Comparison of ENCODE assay signal across 12 cellular contexts in the genomic region with DNA sequence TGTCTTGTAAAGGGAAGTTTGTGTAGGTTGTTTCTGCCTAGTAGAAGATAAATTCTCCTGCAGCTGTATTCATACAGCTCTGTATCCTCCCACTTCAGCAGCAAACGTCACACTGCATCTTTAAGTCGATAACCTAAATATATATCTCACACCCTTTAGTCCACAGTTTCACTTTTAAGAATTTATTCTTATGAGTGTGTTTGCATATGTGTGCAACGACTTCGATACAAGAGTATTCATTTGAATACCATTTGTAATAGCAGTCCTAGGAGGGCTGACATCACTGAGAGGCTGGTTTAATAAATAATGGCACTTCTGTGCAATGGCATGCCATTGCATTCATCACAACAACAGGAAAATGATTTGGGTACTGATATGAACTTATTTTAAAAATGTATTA.
A peak's percentile ranks its signal among the peaks of the same experiment; 100 is the strongest.
DNase-seq lines count a peak whose midpoint lies in the region; ATAC-seq, FAIRE-seq and TF ChIP-seq lines count a peak whose summit lies in the region.
"Had no signal": no experiment of that assay in that cellular context is flagged by ENCODE, and none has a peak within 500 bp of the region (broad histone marks: within the 10 kb centered on the region; RNA-seq: fewer than 3 reads in every experiment).

No MANE protein-coding gene starts in this region.

- TF ChIP-seq RAD21 in GM12878 (IDR thresholded peaks at IDR 0.05; ENCODE audit: insufficient read depth, low read depth, low read length) = no peak

- H3K4me3 ChIP-seq in GM12878 = no peak overlapping the region
- H3K4me3 ChIP-seq in CD8-positive, alpha-beta memory T cell (ENCODE audit: low read length) = no peak overlapping the region

- no peak overlapping the region for H3K4me3 Mint-ChIP-seq in CD8-positive, alpha-beta memory T cell

- peaks cover 0 to 2% (median 0%) of the 10 kb centered on the region in 3 donors for H3K36me3 Mint-ChIP-seq in CD8-positive, alpha-beta memory T cell

- no peak overlapping the region for H3K9ac ChIP-seq in GM12878 (ENCODE audit: control insufficient read depth, insufficient read depth, low read length)
- H3K9ac ChIP-seq: KMS-11 had no signal

- H3K4me1 Mint-ChIP-seq in CD8-positive, alpha-beta memory T cell = peaks cover 5 to 9% (median 7%) of the 10 kb centered on the region in 3 donors

- TF ChIP-seq POLR2A in GM12878 (IDR thresholded peaks at IDR 0.05; ENCODE audit: low read depth, low read length) (no peak), H54 (IDR thresholded peaks at IDR 0.05; ENCODE audit: low read depth, low read length) (no peak)

- peak overlapping the region; percentile 5 for H3K4me2 ChIP-seq in GM12878 (ENCODE audit: control insufficient read depth, insufficient read depth)
- H3K4me2 ChIP-seq: KMS-11 had no signal

- ATAC-seq in GM18520 (IDR thresholded peaks at IDR 0.05; ENCODE audit: unreplicated experiment) (peak; percentile 92), GM21423 (IDR thresholded peaks at IDR 0.05; ENCODE audit: unreplicated experiment) (peak; percentile 52), HG03103 (IDR thresholded peaks at IDR 0.05; ENCODE audit: low read depth, unreplicated experiment) (peak; percentile 64), GM12878 (peak; percentile 73)
- ATAC-seq: effector memory CD8-positive, alpha-beta T cell had no signal

- POLR2A ChIA-PET in GM12878 (lab: Charles Lee) = interaction anchor here (0.6 to 1.5 kb wide), 5 partner anchors 13 to 401 kb away, joined by 3 to 7 read pairs (median 3); no protein-coding TSS in a partner anchor
- POLR2A ChIA-PET in CD8-positive, alpha-beta memory T cell (lab: Charles Lee) = no interaction called here

- DNase-seq in GM12878 (ENCODE audit: low read depth, low spot score) (peak; percentile 44), occipital lobe (lab: John Stamatoyannopoulos, UW) (no peak), H54 (ENCODE audit: insufficient read length, low spot score) (no peak), DMS153 (lab: John Stamatoyannopoulos, UW) (no peak)
- DNase-seq in CD8-positive, alpha-beta memory T cell = no peak
- DNase-seq: activated CD4-positive, alpha-beta T cell treated with anti-CD3 and anti-CD28 coated beads, Interleukin-2, amount 50 U/mL, for 1 hour; effector memory CD8-positive, alpha-beta T cell; NCI-H446 treated with DMSO at 0.1 percent for 48 hours had no signal

- SMC1A ChIA-PET in GM12878 (lab: Charles Lee; ENCODE audit: uncharacterized antibody, unreplicated experiment) = interaction anchor here (1.0 to 3.4 kb wide), 9 partner anchors 8 to 282 kb away, joined by 3 to 36 read pairs (median 7); no protein-coding TSS in a partner anchor

- no peaks in the 10 kb centered on the region for H3K27me3 ChIP-seq in GM12878 (replicated peaks in 1 of 2; ENCODE audit: control insufficient read depth in 2 of 2, insufficient read depth in 2 of 2, low read length in 1 of 2)
- H3K27me3 ChIP-seq in CD8-positive, alpha-beta memory T cell (ENCODE audit: insufficient read depth, low read length, poor library complexity, severe bottlenecking) = no peaks in the 10 kb centered on the region

- no peaks in the 10 kb centered on the region for H3K36me3 ChIP-seq in GM12878 (ENCODE audit: control insufficient read depth in 2 of 2, insufficient read depth in 2 of 2, low read length in 1 of 2)
- H3K36me3 ChIP-seq in CD8-positive, alpha-beta memory T cell (ENCODE audit: insufficient read depth, low read length) = no peaks in the 10 kb centered on the region

- H4K20me1 ChIP-seq in GM12878 (ENCODE audit: control insufficient read depth, insufficient read depth) = no peaks in the 10 kb centered on the region

- FAIRE-seq in GM12878 (lab: Jason Lieb, UNC) = no peak
- FAIRE-seq in H54 (lab: Jason Lieb, UNC) = no peak

- peaks cover 45% of the 10 kb centered on the region for H3K4me1 ChIP-seq in GM12878 (ENCODE audit: control insufficient read depth, insufficient read depth, low read length)
- no peaks in the 10 kb centered on the region for H3K4me1 ChIP-seq in CD8-positive, alpha-beta memory T cell (ENCODE audit: insufficient read depth, low read length)

- H3K9me3 ChIP-seq in GM12878 (replicated peaks; ENCODE audit: control insufficient read depth, insufficient read depth, low read length) = no peaks in the 10 kb centered on the region; the same call in 2 of the 3 replicates
- H3K9me3 ChIP-seq in CD8-positive, alpha-beta memory T cell (ENCODE audit: low read length) = no peaks in the 10 kb centered on the region

- no TSS peak for BruUV-seq in GM12878 (replicated peaks; lab: Mats Ljungman, UMichigan)

- H3K27ac Mint-ChIP-seq in CD8-positive, alpha-beta memory T cell = no peak overlapping the region

- CTCF ChIA-PET in GM12878 (lab: Yijun Ruan, JAX) = interaction anchor here (0.8 to 4.2 kb wide), 5 partner anchors 10 to 48 kb away, joined by 3 to 31 read pairs (median 6); no protein-coding TSS in a partner anchor
- CTCF ChIA-PET in CD8-positive, alpha-beta memory T cell (lab: Charles Lee) = interaction anchor here (1.0 kb wide), 1 partner anchor 11 kb away, joined by 3 read pairs; no protein-coding TSS in a partner anchor

- peak overlapping the region; percentile 7; the same call in 1 of the 2 replicates for H3K27ac ChIP-seq in GM12878 (ENCODE audit: control insufficient read depth, insufficient read depth)
- H3K27ac ChIP-seq in CD8-positive, alpha-beta memory T cell (ENCODE audit: low read depth, low read length) = no peak overlapping the region
- H3K27ac ChIP-seq: KMS-11 had no signal

- WGBS in GM12878 (ENCODE audit: insufficient coverage, insufficient replicate concordance, low lambda C conversion rate, missing lambda C conversion rate) = 0% methylated on average over 4 of the region's 4 CpGs

- RAD21 ChIA-PET in GM12878 (lab: Charles Lee; ENCODE audit: unreplicated experiment) = interaction anchor here (0.6 to 2.4 kb wide), 5 partner anchors 10 to 314 kb away, joined by 3 to 15 read pairs (median 4); no protein-coding TSS in a partner anchor

- H3K27me3 Mint-ChIP-seq in CD8-positive, alpha-beta memory T cell = peaks cover under 1 to 2% of the 10 kb centered on the region in 2 donors
- H3K27me3 Mint-ChIP-seq: effector memory CD8-positive, alpha-beta T cell had no signal

- in situ Hi-C loops in GM12878 (cut with MboI) = no loop called here

- H2AFZ ChIP-seq in GM12878 (ENCODE audit: control insufficient read depth, low read depth, low read length) = no peak overlapping the region

- TF ChIP-seq EP300 in GM12878 (IDR thresholded peaks at IDR 0.05; ENCODE audit: borderline replicate concordance in 1 of 2, control insufficient read depth in 1 of 2, low read depth in 2 of 2, low read length in 2 of 2) = peak; percentile 66 to 70; a peak in 2 of 4 replicates

- intact Hi-C loops in GM12878 (cut with micrococcal nuclease; ENCODE audit: unreplicated experiment) = no loop called here

- TF ChIP-seq CTCF in GM12878 (IDR thresholded peaks at IDR 0.05 in 2 of 3, conservative IDR thresholded peaks at IDR 0.05 in 1 of 3; ENCODE audit: control insufficient read depth in 2 of 3, extremely low read depth in 1 of 3, insufficient read depth in 1 of 3, low read depth in 3 of 3, low read length in 3 of 3) = no peak

- peaks cover 0 to 2% (median 0%) of the 10 kb centered on the region in 5 donors for H3K9me3 Mint-ChIP-seq in CD8-positive, alpha-beta memory T cell
- H3K9me3 Mint-ChIP-seq: effector memory CD8-positive, alpha-beta T cell had no signal

- no peaks in the 10 kb centered on the region for H3K79me2 ChIP-seq in GM12878 (ENCODE audit: control insufficient read depth, insufficient read depth, low read length)

TF ChIP-seq in GM12878, 131 proteins besides CTCF, POLR2A, EP300 and RAD21 (continues in another document):
- TF ChIP-seq, protein P1, sequence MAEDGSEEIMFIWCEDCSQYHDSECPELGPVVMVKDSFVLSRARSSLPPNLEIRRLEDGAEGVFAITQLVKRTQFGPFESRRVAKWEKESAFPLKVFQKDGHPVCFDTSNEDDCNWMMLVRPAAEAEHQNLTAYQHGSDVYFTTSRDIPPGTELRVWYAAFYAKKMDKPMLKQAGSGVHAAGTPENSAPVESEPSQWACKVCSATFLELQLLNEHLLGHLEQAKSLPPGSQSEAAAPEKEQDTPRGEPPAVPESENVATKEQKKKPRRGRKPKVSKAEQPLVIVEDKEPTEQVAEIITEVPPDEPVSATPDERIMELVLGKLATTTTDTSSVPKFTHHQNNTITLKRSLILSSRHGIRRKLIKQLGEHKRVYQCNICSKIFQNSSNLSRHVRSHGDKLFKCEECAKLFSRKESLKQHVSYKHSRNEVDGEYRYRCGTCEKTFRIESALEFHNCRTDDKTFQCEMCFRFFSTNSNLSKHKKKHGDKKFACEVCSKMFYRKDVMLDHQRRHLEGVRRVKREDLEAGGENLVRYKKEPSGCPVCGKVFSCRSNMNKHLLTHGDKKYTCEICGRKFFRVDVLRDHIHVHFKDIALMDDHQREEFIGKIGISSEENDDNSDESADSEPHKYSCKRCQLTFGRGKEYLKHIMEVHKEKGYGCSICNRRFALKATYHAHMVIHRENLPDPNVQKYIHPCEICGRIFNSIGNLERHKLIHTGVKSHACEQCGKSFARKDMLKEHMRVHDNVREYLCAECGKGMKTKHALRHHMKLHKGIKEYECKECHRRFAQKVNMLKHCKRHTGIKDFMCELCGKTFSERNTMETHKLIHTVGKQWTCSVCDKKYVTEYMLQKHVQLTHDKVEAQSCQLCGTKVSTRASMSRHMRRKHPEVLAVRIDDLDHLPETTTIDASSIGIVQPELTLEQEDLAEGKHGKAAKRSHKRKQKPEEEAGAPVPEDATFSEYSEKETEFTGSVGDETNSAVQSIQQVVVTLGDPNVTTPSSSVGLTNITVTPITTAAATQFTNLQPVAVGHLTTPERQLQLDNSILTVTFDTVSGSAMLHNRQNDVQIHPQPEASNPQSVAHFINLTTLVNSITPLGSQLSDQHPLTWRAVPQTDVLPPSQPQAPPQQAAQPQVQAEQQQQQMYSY (CRISPR knock-in tag; IDR thresholded peaks at IDR 0.05) = no peak
- no peak for TF ChIP-seq FOS (IDR thresholded peaks at IDR 0.05; ENCODE audit: borderline replicate concordance, extremely low read depth, insufficient read length)
- peak; percentile 61 for TF ChIP-seq ATF7 (IDR thresholded peaks at IDR 0.05; ENCODE audit: low read depth)
- peak; percentile 61; the same call in 1 of the 2 replicates for TF ChIP-seq ZNF217 (IDR thresholded peaks at IDR 0.05)
- TF ChIP-seq CBX3 (IDR thresholded peaks at IDR 0.05; ENCODE audit: borderline replicate concordance, low read depth) = no peak
- no peak for TF ChIP-seq KAT2A (conservative IDR thresholded peaks at IDR 0.05; ENCODE audit: control insufficient read depth, low read depth, low read length)
- TF ChIP-seq NFIC (IDR thresholded peaks at IDR 0.05; ENCODE audit: low read depth, low read length) = peak; percentile 71; the same call in 1 of the 2 replicates
- no peak for TF ChIP-seq SUZ12 (IDR thresholded peaks at IDR 0.05; ENCODE audit: unreplicated experiment)
- TF ChIP-seq IKZF1 (conservative IDR thresholded peaks at IDR 0.05) = peak; percentile 4; the same call in 1 of the 2 replicates
- TF ChIP-seq MEF2B (IDR thresholded peaks at IDR 0.05; ENCODE audit: partially characterized antibody, poor library complexity, severe bottlenecking) = peak; percentile 49
